Comparison of ENCODE assay signal across 2 cellular contexts in the genomic region with DNA sequence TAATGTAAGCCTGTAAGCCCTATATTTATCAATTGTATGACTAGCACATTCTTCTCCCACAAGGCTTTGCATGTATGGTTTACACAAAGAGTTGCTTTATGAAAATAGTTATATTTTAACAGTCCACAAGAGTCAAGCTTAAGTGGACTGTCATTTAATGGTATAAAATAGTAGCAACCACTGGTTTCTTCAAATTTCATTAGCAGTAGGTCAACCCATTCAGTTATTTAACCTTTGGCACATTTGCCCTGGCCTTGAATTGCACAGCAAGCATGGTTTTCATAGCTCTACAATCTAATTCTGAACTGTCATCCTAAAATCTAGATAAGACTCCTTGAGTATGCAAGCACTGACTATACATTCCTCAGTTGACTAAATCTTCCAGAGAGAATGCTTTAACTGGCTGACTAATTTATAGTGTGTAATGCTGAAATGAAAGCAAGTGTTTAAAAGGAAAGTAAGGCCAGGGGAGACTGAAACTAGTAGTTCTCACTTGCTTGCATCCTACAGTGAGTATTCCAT.
TF ChIP-seq lines count a peak whose summit lies in the region.

No MANE protein-coding gene starts in this region.

TF ChIP-seq in SK-N-SH, 30 proteins besides CTCF, POLR2A, EP300 and RAD21 (continued from another document):
- TF ChIP-seq, protein P1, sequence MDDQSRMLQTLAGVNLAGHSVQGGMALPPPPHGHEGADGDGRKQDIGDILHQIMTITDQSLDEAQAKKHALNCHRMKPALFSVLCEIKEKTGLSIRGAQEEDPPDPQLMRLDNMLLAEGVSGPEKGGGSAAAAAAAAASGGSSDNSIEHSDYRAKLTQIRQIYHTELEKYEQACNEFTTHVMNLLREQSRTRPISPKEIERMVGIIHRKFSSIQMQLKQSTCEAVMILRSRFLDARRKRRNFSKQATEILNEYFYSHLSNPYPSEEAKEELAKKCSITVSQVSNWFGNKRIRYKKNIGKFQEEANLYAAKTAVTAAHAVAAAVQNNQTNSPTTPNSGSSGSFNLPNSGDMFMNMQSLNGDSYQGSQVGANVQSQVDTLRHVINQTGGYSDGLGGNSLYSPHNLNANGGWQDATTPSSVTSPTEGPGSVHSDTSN (IDR thresholded peaks at IDR 0.05): peak; percentile 76
- no peak for TF ChIP-seq FOXM1 (IDR thresholded peaks at IDR 0.05; ENCODE audit: low read depth)
- TF ChIP-seq TCF12 (IDR thresholded peaks at IDR 0.05): peak; percentile 80
- TF ChIP-seq RXRA (IDR thresholded peaks at IDR 0.05; ENCODE audit: borderline replicate concordance, low read depth): peak; percentile 64
- TF ChIP-seq, protein P2, sequence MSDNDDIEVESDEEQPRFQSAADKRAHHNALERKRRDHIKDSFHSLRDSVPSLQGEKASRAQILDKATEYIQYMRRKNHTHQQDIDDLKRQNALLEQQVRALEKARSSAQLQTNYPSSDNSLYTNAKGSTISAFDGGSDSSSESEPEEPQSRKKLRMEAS (IDR thresholded peaks at IDR 0.05; ENCODE audit: low read depth): peak; percentile 62; the same call in 1 of the 2 replicates
- no peak for TF ChIP-seq MXI1 (IDR thresholded peaks at IDR 0.05; ENCODE audit: low read depth, low read length)
- peak; percentile 39; the same call in 1 of the 2 replicates for TF ChIP-seq JUND (IDR thresholded peaks at IDR 0.05)
- TF ChIP-seq TEAD4 (IDR thresholded peaks at IDR 0.05; ENCODE audit: borderline replicate concordance, insufficient read depth): peak; percentile 59; the same call in 1 of the 2 replicates
- TF ChIP-seq EZH2phosphoT487 (IDR thresholded peaks at IDR 0.05; ENCODE audit: borderline replicate concordance, low read depth): no peak
- 0 out of 2 replicates have a peak, but pooled peaks have one; percentile 10 for TF ChIP-seq MEF2A (IDR thresholded peaks at IDR 0.05; ENCODE audit: borderline replicate concordance, low read depth)
- peak; percentile 26; the same call in 1 of the 2 replicates for TF ChIP-seq FOSL2 (IDR thresholded peaks at IDR 0.05; ENCODE audit: borderline replicate concordance, low read depth)
- TF ChIP-seq NFIC (IDR thresholded peaks at IDR 0.05; ENCODE audit: borderline replicate concordance): peak; percentile 29; the same call in 1 of the 2 replicates
- TF ChIP-seq, protein P3, sequence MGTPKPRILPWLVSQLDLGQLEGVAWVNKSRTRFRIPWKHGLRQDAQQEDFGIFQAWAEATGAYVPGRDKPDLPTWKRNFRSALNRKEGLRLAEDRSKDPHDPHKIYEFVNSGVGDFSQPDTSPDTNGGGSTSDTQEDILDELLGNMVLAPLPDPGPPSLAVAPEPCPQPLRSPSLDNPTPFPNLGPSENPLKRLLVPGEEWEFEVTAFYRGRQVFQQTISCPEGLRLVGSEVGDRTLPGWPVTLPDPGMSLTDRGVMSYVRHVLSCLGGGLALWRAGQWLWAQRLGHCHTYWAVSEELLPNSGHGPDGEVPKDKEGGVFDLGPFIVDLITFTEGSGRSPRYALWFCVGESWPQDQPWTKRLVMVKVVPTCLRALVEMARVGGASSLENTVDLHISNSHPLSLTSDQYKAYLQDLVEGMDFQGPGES (IDR thresholded peaks at IDR 0.05; ENCODE audit: low read depth, low read length): no peak

TF ChIP-seq in HepG2, 621 proteins besides CTCF, POLR2A, EP300 and RAD21 (continued from another document and continues in another):
- TF ChIP-seq, protein P4, sequence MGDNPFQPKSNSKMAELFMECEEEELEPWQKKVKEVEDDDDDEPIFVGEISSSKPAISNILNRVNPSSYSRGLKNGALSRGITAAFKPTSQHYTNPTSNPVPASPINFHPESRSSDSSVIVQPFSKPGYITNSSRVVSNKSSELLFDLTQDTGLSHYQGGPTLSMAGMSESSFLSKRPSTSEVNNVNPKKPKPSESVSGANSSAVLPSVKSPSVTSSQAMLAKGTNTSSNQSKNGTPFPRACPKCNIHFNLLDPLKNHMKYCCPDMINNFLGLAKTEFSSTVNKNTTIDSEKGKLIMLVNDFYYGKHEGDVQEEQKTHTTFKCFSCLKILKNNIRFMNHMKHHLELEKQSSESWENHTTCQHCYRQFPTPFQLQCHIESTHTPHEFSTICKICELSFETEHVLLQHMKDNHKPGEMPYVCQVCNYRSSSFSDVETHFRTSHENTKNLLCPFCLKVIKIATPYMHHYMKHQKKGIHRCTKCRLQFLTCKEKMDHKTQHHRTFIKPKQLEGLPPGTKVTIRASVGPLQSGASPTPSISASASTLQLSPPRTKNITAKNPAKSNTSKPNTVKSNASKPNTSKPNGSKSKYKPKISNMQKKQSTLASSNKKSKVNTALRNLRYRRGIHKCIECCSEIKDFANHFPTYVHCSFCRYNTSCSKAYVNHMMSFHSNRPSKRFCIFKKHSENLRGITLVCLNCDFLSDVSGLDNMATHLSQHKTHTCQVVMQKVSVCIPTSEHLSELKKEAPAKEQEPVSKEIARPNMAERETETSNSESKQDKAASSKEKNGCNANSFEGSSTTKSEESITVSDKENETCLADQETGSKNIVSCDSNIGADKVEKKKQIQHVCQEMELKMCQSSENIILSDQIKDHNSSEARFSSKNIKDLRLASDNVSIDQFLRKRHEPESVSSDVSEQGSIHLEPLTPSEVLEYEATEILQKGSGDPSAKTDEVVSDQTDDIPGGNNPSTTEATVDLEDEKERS (CRISPR knock-in tag; IDR thresholded peaks at IDR 0.05): no peak
- TF ChIP-seq RARA (CRISPR knock-in tag; IDR thresholded peaks at IDR 0.05) (peak; percentile 46; the same call in 1 of the 2 replicates), FOXC1 (CRISPR knock-in tag; IDR thresholded peaks at IDR 0.05; ENCODE audit: borderline replicate concordance) (no peak), ZSCAN12 (CRISPR knock-in tag; IDR thresholded peaks at IDR 0.05) (no peak), CREB1 (IDR thresholded peaks at IDR 0.05) (no peak), CREB1 (CRISPR knock-in tag; IDR thresholded peaks at IDR 0.05) (no peak), SOX6 (IDR thresholded peaks at IDR 0.05) (no peak), SOX6 (CRISPR knock-in tag; IDR thresholded peaks at IDR 0.05) (0 out of 2 replicates have a peak, but pooled peaks have one; percentile 14), NAIF1 (CRISPR knock-in tag; IDR thresholded peaks at IDR 0.05; ENCODE audit: borderline replicate concordance) (no peak), SAP130 (CRISPR knock-in tag; IDR thresholded peaks at IDR 0.05; ENCODE audit: low read depth) (peak; percentile 35; the same call in 1 of the 2 replicates), ZNF670 (CRISPR knock-in tag; IDR thresholded peaks at IDR 0.05; ENCODE audit: borderline replicate concordance) (no peak), ESRRA (CRISPR knock-in tag; IDR thresholded peaks at IDR 0.05; ENCODE audit: low read depth) (no peak), RXRB (CRISPR knock-in tag; IDR thresholded peaks at IDR 0.05; ENCODE audit: borderline replicate concordance) (peak; percentile 61), MTF2 (CRISPR knock-in tag; IDR thresholded peaks at IDR 0.05; ENCODE audit: borderline replicate concordance) (no peak), HMG20A (CRISPR knock-in tag; IDR thresholded peaks at IDR 0.05; ENCODE audit: borderline replicate concordance) (peak; percentile 23; the same call in 1 of the 2 replicates), ZNF556 (CRISPR knock-in tag; IDR thresholded peaks at IDR 0.05; ENCODE audit: borderline replicate concordance) (no peak), NR2F1 (CRISPR knock-in tag; IDR thresholded peaks at IDR 0.05) (peak in 1 of 2 experiments; percentile 34; a peak in 1 of 4 replicates), PHF20 (CRISPR knock-in tag; IDR thresholded peaks at IDR 0.05) (no peak), REPIN1 (CRISPR knock-in tag; IDR thresholded peaks at IDR 0.05; ENCODE audit: borderline replicate concordance, low read depth) (no peak)
- TF ChIP-seq, protein P5, sequence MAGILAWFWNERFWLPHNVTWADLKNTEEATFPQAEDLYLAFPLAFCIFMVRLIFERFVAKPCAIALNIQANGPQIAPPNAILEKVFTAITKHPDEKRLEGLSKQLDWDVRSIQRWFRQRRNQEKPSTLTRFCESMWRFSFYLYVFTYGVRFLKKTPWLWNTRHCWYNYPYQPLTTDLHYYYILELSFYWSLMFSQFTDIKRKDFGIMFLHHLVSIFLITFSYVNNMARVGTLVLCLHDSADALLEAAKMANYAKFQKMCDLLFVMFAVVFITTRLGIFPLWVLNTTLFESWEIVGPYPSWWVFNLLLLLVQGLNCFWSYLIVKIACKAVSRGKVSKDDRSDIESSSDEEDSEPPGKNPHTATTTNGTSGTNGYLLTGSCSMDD (CRISPR knock-in tag; IDR thresholded peaks at IDR 0.05): no peak
- TF ChIP-seq, protein P6, sequence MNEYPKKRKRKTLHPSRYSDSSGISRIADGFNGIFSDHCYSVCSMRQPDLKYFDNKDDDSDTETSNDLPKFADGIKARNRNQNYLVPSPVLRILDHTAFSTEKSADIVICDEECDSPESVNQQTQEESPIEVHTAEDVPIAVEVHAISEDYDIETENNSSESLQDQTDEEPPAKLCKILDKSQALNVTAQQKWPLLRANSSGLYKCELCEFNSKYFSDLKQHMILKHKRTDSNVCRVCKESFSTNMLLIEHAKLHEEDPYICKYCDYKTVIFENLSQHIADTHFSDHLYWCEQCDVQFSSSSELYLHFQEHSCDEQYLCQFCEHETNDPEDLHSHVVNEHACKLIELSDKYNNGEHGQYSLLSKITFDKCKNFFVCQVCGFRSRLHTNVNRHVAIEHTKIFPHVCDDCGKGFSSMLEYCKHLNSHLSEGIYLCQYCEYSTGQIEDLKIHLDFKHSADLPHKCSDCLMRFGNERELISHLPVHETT (CRISPR knock-in tag; conservative IDR thresholded peaks at IDR 0.05): no peak
- TF ChIP-seq, protein P7, sequence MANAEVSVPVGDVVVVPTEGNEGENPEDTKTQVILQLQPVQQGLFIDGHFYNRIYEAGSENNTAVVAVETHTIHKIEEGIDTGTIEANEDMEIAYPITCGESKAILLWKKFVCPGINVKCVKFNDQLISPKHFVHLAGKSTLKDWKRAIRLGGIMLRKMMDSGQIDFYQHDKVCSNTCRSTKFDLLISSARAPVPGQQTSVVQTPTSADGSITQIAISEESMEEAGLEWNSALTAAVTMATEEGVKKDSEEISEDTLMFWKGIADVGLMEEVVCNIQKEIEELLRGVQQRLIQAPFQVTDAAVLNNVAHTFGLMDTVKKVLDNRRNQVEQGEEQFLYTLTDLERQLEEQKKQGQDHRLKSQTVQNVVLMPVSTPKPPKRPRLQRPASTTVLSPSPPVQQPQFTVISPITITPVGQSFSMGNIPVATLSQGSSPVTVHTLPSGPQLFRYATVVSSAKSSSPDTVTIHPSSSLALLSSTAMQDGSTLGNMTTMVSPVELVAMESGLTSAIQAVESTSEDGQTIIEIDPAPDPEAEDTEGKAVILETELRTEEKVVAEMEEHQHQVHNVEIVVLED (CRISPR knock-in tag; IDR thresholded peaks at IDR 0.05; ENCODE audit: borderline replicate concordance): no peak
- TF ChIP-seq, protein P8, sequence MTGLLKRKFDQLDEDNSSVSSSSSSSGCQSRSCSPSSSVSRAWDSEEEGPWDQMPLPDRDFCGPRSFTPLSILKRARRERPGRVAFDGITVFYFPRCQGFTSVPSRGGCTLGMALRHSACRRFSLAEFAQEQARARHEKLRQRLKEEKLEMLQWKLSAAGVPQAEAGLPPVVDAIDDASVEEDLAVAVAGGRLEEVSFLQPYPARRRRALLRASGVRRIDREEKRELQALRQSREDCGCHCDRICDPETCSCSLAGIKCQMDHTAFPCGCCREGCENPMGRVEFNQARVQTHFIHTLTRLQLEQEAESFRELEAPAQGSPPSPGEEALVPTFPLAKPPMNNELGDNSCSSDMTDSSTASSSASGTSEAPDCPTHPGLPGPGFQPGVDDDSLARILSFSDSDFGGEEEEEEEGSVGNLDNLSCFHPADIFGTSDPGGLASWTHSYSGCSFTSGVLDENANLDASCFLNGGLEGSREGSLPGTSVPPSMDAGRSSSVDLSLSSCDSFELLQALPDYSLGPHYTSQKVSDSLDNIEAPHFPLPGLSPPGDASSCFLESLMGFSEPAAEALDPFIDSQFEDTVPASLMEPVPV (CRISPR knock-in tag; IDR thresholded peaks at IDR 0.05): no peak
- TF ChIP-seq, protein P9, sequence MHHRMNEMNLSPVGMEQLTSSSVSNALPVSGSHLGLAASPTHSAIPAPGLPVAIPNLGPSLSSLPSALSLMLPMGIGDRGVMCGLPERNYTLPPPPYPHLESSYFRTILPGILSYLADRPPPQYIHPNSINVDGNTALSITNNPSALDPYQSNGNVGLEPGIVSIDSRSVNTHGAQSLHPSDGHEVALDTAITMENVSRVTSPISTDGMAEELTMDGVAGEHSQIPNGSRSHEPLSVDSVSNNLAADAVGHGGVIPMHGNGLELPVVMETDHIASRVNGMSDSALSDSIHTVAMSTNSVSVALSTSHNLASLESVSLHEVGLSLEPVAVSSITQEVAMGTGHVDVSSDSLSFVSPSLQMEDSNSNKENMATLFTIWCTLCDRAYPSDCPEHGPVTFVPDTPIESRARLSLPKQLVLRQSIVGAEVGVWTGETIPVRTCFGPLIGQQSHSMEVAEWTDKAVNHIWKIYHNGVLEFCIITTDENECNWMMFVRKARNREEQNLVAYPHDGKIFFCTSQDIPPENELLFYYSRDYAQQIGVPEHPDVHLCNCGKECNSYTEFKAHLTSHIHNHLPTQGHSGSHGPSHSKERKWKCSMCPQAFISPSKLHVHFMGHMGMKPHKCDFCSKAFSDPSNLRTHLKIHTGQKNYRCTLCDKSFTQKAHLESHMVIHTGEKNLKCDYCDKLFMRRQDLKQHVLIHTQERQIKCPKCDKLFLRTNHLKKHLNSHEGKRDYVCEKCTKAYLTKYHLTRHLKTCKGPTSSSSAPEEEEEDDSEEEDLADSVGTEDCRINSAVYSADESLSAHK (CRISPR knock-in tag; IDR thresholded peaks at IDR 0.05; ENCODE audit: borderline replicate concordance): no peak
- TF ChIP-seq, protein P10, sequence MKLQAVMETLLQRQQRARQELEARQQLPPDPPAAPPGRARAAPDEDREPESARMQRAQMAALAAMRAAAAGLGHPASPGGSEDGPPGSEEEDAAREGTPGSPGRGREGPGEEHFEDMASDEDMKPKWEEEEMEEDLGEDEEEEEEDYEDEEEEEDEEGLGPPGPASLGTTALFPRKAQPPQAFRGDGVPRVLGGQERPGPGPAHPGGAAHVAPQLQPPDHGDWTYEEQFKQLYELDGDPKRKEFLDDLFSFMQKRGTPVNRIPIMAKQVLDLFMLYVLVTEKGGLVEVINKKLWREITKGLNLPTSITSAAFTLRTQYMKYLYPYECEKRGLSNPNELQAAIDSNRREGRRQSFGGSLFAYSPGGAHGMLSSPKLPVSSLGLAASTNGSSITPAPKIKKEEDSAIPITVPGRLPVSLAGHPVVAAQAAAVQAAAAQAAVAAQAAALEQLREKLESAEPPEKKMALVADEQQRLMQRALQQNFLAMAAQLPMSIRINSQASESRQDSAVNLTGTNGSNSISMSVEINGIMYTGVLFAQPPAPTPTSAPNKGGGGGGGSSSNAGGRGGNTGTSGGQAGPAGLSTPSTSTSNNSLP (IDR thresholded peaks at IDR 0.05; ENCODE audit: low read depth, low read length): 0 out of 2 replicates have a peak, but pooled peaks have one; percentile 7
- TF ChIP-seq, protein P11, sequence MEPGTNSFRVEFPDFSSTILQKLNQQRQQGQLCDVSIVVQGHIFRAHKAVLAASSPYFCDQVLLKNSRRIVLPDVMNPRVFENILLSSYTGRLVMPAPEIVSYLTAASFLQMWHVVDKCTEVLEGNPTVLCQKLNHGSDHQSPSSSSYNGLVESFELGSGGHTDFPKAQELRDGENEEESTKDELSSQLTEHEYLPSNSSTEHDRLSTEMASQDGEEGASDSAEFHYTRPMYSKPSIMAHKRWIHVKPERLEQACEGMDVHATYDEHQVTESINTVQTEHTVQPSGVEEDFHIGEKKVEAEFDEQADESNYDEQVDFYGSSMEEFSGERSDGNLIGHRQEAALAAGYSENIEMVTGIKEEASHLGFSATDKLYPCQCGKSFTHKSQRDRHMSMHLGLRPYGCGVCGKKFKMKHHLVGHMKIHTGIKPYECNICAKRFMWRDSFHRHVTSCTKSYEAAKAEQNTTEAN (CRISPR knock-in tag; conservative IDR thresholded peaks at IDR 0.05): no peak
- TF ChIP-seq, protein P12, sequence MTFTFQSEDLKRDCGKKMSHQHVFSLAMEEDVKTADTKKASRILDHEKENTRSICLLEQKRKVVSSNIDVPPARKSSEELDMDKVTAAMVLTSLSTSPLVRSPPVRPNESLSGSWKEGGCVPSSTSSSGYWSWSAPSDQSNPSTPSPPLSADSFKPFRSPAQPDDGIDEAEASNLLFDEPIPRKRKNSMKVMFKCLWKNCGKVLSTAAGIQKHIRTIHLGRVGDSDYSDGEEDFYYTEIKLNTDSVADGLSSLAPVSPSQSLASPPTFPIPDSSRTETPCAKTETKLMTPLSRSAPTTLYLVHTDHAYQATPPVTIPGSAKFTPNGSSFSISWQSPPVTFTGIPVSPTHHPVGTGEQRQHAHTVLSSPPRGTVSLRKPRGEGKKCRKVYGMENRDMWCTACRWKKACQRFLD (CRISPR knock-in tag; IDR thresholded peaks at IDR 0.05; ENCODE audit: borderline replicate concordance): no peak
